Comparison of ENCODE assay signal across 9 cellular contexts in genomic region chr12:122793685-122794106, GRCh38. TPM values are rescaled to one million over a fixed set of nuclear protein-coding genes. Genes with fewer than 3 reads are reported as not detected.
A peak's percentile ranks its signal among the peaks of the same experiment; 100 is the strongest.
DNase-seq lines count a peak whose midpoint lies in the region; FAIRE-seq lines count a peak whose summit lies in the region.
"Had no signal": no experiment of that assay in that cellular context is flagged by ENCODE, and none has a peak within 500 bp of the region (broad histone marks: within the 10 kb centered on the region; RNA-seq: fewer than 3 reads in every experiment).

No MANE protein-coding gene starts in this region.

- no peak overlapping the region for H2BK5ac ChIP-seq in mesendoderm (ENCODE audit: low read length)

- no peak overlapping the region for H3K23ac ChIP-seq in mesendoderm (ENCODE audit: low read length)

- no peaks in the 10 kb centered on the region for H3K79me1 ChIP-seq in mesendoderm (ENCODE audit: low read length)

- H3K4ac ChIP-seq in mesendoderm (ENCODE audit: low read depth, low read length): no peak overlapping the region

- no peak overlapping the region for H3K4me3 ChIP-seq in mesendoderm (ENCODE audit: low read length)

- no peak overlapping the region for H3K18ac ChIP-seq in mesendoderm (ENCODE audit: low read length)

- no peaks in the 10 kb centered on the region for H3K36me3 ChIP-seq in mesendoderm (ENCODE audit: control insufficient read depth, insufficient read depth, low read length)

- H3K4me2 ChIP-seq in mesendoderm (ENCODE audit: low read length): no peak overlapping the region

- H2BK15ac ChIP-seq in mesendoderm (replicated peaks; ENCODE audit: low read depth): no peak overlapping the region

- no peak overlapping the region for H4K8ac ChIP-seq in mesendoderm (ENCODE audit: low read depth, low read length)

- in situ Hi-C loops in KBM-7 (cut with MboI; ENCODE audit: low pct_unique_long_range_greater_than_20kb, low sequenced_read_pairs): no loop called here

- no peak overlapping the region for H3K27ac Mint-ChIP-seq in activated CD4-positive, alpha-beta memory T cell treated with anti-CD3 and anti-CD28 coated beads, Interleukin-2, amount 10 ng/mL, durations not matched to agents 7 days and 5 days

- no peaks in the 10 kb centered on the region for H3K27me3 ChIP-seq in mesendoderm (ENCODE audit: insufficient read depth, low read length, poor library complexity)

- no peak overlapping the region for H3K4me3 Mint-ChIP-seq in activated CD4-positive, alpha-beta memory T cell treated with anti-CD3 and anti-CD28 coated beads, Interleukin-2, amount 10 ng/mL, durations not matched to agents 7 days and 5 days
- H3K4me3 Mint-ChIP-seq: CD8-positive, alpha-beta memory T cell had no signal

- no peaks in the 10 kb centered on the region for H3K79me2 ChIP-seq in mesendoderm (ENCODE audit: control insufficient read depth, insufficient read depth, low read length)

- POLR2A ChIA-PET in activated CD4-positive, alpha-beta memory T cell treated with anti-CD3 and anti-CD28 coated beads, Interleukin-2, amount 10 ng/mL, durations not matched to agents 7 days and 5 days (lab: Charles Lee): interaction anchor here (0.9 kb wide), 1 partner anchor 35 kb away, joined by 3 read pairs; no protein-coding TSS in a partner anchor

- H3K4me1 Mint-ChIP-seq in activated CD4-positive, alpha-beta memory T cell treated with anti-CD3 and anti-CD28 coated beads, Interleukin-2, amount 10 ng/mL, durations not matched to agents 7 days and 5 days: no peaks in the 10 kb centered on the region

- no peak overlapping the region for H3K27ac ChIP-seq in mesendoderm (ENCODE audit: low read depth, low read length)

- peak; percentile 55 for FAIRE-seq in RCC 7860 (lab: Jason Lieb, UNC)

- no peak overlapping the region for H4K5ac ChIP-seq in mesendoderm (ENCODE audit: low read length)

- H3K4me1 ChIP-seq in mesendoderm (ENCODE audit: control insufficient read depth, low read depth, low read length): no peaks in the 10 kb centered on the region

- no CpG with 5 or more reads among the region's 10 CpGs for WGBS in mesendoderm (ENCODE audit: extremely low coverage, insufficient coverage, low lambda C conversion rate)

- DNase-seq in NCI-H187 treated with DMSO at 0.1 percent for 48 hours (lab: John Stamatoyannopoulos, UW): peak; percentile 68
- no peak for DNase-seq in NCI-H187 (lab: John Stamatoyannopoulos, UW)
- peak; percentile 69 for DNase-seq in KBM-7
- peak; percentile 52 for DNase-seq in RCC 7860 (ENCODE audit: low spot score)
- peak; percentile 84 for DNase-seq in dermis blood vessel endothelial cell
- DNase-seq in mesendoderm: peak; percentile 58
- DNase-seq in stimulated activated CD4-positive, alpha-beta T cell treated with anti-CD3 and anti-CD28 coated beads, Interleukin-4, amount 100 ng/mL, for 1 hour: no peak
- no peak for DNase-seq in activated CD4-positive, alpha-beta memory T cell treated with anti-CD3 and anti-CD28 coated beads, Interleukin-2, amount 10 ng/mL, durations not matched to agents 7 days and 5 days

- CTCF ChIA-PET in activated CD4-positive, alpha-beta memory T cell treated with anti-CD3 and anti-CD28 coated beads, Interleukin-2, amount 10 ng/mL, durations not matched to agents 7 days and 5 days (lab: Charles Lee): interaction anchor here (0.6 to 3.8 kb wide), 31 partner anchors 9 to 282 kb away, joined by 3 to 47 read pairs (median 4); partner anchors contain the start of gene HIP1R

- no peaks in the 10 kb centered on the region for H3K9me3 Mint-ChIP-seq in activated CD4-positive, alpha-beta memory T cell treated with anti-CD3 and anti-CD28 coated beads, Interleukin-2, amount 10 ng/mL, durations not matched to agents 7 days and 5 days
- H3K9me3 Mint-ChIP-seq: CD8-positive, alpha-beta memory T cell had no signal

- no peaks in the 10 kb centered on the region for H3K36me3 Mint-ChIP-seq in activated CD4-positive, alpha-beta memory T cell treated with anti-CD3 and anti-CD28 coated beads, Interleukin-2, amount 10 ng/mL, durations not matched to agents 7 days and 5 days (ENCODE audit: low read depth)
- H3K36me3 Mint-ChIP-seq: CD8-positive, alpha-beta memory T cell had no signal

- no peaks in the 10 kb centered on the region for H3K27me3 Mint-ChIP-seq in activated CD4-positive, alpha-beta memory T cell treated with anti-CD3 and anti-CD28 coated beads, Interleukin-2, amount 10 ng/mL, durations not matched to agents 7 days and 5 days

- H2AK5ac ChIP-seq in mesendoderm (ENCODE audit: low read length): no peak overlapping the region

- no peak overlapping the region for H3K9ac ChIP-seq in mesendoderm (ENCODE audit: low read length)

- H2BK120ac ChIP-seq in mesendoderm (ENCODE audit: low read depth, low read length): no peak overlapping the region

- H3K56ac ChIP-seq in mesendoderm (ENCODE audit: low read length): no peak overlapping the region

RNA-seq across cellular contexts. Expression of gene CCDC62, which starts 19.3 kb away (rescaled TPM):
- total RNA-seq in dermis blood vessel endothelial cell: 0.23 and 0.51 TPM in 2 replicates
- polyA plus RNA-seq in mesendoderm (2013, experiment 1 of 2): 0.14 TPM
- polyA plus RNA-seq in mesendoderm (2013, experiment 2 of 2): 0.15 TPM
- total RNA-seq in activated CD4-positive, alpha-beta memory T cell treated with anti-CD3 and anti-CD28 coated beads, Interleukin-2, amount 10 ng/mL, durations not matched to agents 7 days and 5 days: under 1 TPM; 0.40 to 0.48 TPM

RNA-seq across cellular contexts. Expression of gene DENR, which starts 41.1 kb away (rescaled TPM):
- 27.1 and 39.8 TPM in 2 replicates for total RNA-seq in dermis blood vessel endothelial cell
- polyA plus RNA-seq in mesendoderm (2013, experiment 1 of 2): 88.7 TPM
- 88.6 TPM for polyA plus RNA-seq in mesendoderm (2013, experiment 2 of 2)
- 10 to 100 TPM; 52.5 to 55.9 TPM for total RNA-seq in activated CD4-positive, alpha-beta memory T cell treated with anti-CD3 and anti-CD28 coated beads, Interleukin-2, amount 10 ng/mL, durations not matched to agents 7 days and 5 days

RNA-seq across cellular contexts. Expression of gene HIP1R, which starts 41.6 kb away (rescaled TPM):
- total RNA-seq in dermis blood vessel endothelial cell: 132 and 200 TPM in 2 replicates
- 4.4 TPM for polyA plus RNA-seq in mesendoderm (2013, experiment 1 of 2)
- 4.5 TPM for polyA plus RNA-seq in mesendoderm (2013, experiment 2 of 2)
- total RNA-seq in activated CD4-positive, alpha-beta memory T cell treated with anti-CD3 and anti-CD28 coated beads, Interleukin-2, amount 10 ng/mL, durations not matched to agents 7 days and 5 days: 10 to 100 TPM; 23.4 to 24.7 TPM

Comparison
In these comparisons a context has a peak if more than half of its experiments do, and no peak if none do; other contexts are left out.
1. DNase-seq: peak in NCI-H187 treated with DMSO at 0.1 percent for 48 hours (single experiment), KBM-7 (single experiment), RCC 7860 (single experiment), dermis blood vessel endothelial cell (single experiment) and mesendoderm (single experiment); none in NCI-H187 (0 of 2), stimulated activated CD4-positive, alpha-beta T cell treated with anti-CD3 and anti-CD28 coated beads, Interleukin-4, amount 100 ng/mL, for 1 hour (single experiment) and activated CD4-positive, alpha-beta memory T cell treated with anti-CD3 and anti-CD28 coated beads, Interleukin-2, amount 10 ng/mL, durations not matched to agents 7 days and 5 days (single experiment).